ENCODE assay signal across 16 cellular contexts in the genomic region with DNA sequence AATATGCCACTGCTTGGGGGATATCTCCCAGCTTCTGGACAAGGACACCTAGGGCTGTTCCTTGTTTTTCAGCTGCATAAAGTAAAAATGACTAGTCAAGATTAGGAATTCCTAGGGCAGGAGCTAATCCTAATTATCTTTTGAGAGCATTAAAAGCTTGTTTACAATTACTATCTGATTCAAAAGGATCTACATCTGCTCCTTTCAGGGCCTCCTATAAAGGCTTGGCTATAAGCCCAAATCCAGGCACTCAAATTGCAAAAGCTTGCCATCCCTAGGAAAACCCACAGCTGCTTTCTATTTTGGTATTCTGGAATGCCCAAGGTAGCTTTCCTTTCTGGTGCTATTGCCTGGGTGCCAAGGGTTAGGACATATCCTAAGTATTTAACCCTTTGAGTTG.
DNase-seq lines count a peak whose midpoint lies in the region; ATAC-seq and TF ChIP-seq lines count a peak whose summit lies in the region.
"Had no signal": no experiment of that assay in that cellular context is flagged by ENCODE, and none has a peak within 500 bp of the region (broad histone marks: within the 10 kb centered on the region; RNA-seq: fewer than 3 reads in every experiment).

No MANE protein-coding gene starts in this region.

- no peaks in the 10 kb centered on the region for H3K36me3 ChIP-seq in WERI-Rb-1
- H3K36me3 ChIP-seq: gastrocnemius medialis, sigmoid colon had no signal

- no peaks in the 10 kb centered on the region for H3K27me3 ChIP-seq in WERI-Rb-1 (ENCODE audit: insufficient read depth, low read depth, severe bottlenecking)
- H3K27me3 ChIP-seq: gastrocnemius medialis, sigmoid colon had no signal

- no peak for TF ChIP-seq CTCF in WERI-Rb-1 (IDR thresholded peaks at IDR 0.05; ENCODE audit: low read depth, low read length)

- no peak overlapping the region; the same call in 1 of the 2 replicates for H3K27ac ChIP-seq in WERI-Rb-1
- H3K27ac ChIP-seq: gastrocnemius medialis, sigmoid colon had no signal

- ATAC-seq in activated CD4-positive, CD25-positive, alpha-beta regulatory T cell treated with anti-CD3 and anti-CD28 coated beads, Interleukin-2, amount 50 U/mL, for 24 hours = no peak
- ATAC-seq in HG03196 (IDR thresholded peaks at IDR 0.05; ENCODE audit: unreplicated experiment) = no peak
- ATAC-seq: activated CD8-positive, alpha-beta memory T cell treated with anti-CD3 and anti-CD28 coated beads, Interleukin-2, amount 10 ng/mL, durations not matched to agents 7 days and 5 days; gastrocnemius medialis; T-helper 17 cell had no signal

- DNase-seq in DMS 273 (lab: John Stamatoyannopoulos, UW; ENCODE audit: unreplicated experiment) = peak; percentile 94
- peak; percentile 74 for DNase-seq in NCI-H1092 treated with DMSO at 0.1 percent for 48 hours (lab: John Stamatoyannopoulos, UW)
- peak; percentile 69 to 90 for DNase-seq in NCI-H446 (lab: John Stamatoyannopoulos, UW)
- DNase-seq in WERI-Rb-1 = peak; percentile 12
- DNase-seq in NCI-H187 (lab: John Stamatoyannopoulos, UW) = no peak
- no peak for DNase-seq in GM19238 (ENCODE audit: insufficient read length, low spot score)
- DNase-seq: activated CD8-positive, alpha-beta memory T cell treated with anti-CD3 and anti-CD28 coated beads, Interleukin-2, amount 10 ng/mL, durations not matched to agents 7 days and 5 days; activated effector memory CD4-positive, alpha-beta T cell treated with Interleukin-2 at 50 U/mL for 16 hours; CD8-positive, alpha-beta memory T cell; gastrocnemius medialis; GDM1; NK-92 treated with Interleukin-12 subunit alpha and Interleukin-12 subunit beta, amount 100 ng/mL, for 24 hours; sigmoid colon; T-helper 17 cell had no signal

- H3K9me3 ChIP-seq in WERI-Rb-1 (ENCODE audit: severe bottlenecking) = no peaks in the 10 kb centered on the region
- H3K9me3 ChIP-seq: gastrocnemius medialis, sigmoid colon had no signal

- no peak overlapping the region for H3K4me3 ChIP-seq in WERI-Rb-1 (ENCODE audit: low read depth, low read length)
- H3K4me3 ChIP-seq: gastrocnemius medialis, sigmoid colon had no signal

Comparison
In these comparisons a context has a peak if more than half of its experiments do, and no peak if none do; other contexts are left out.
1. DNase-seq: peak in DMS 273 (single experiment), NCI-H1092 treated with DMSO at 0.1 percent for 48 hours (single experiment), NCI-H446 (2 of 2) and WERI-Rb-1 (single experiment); none in NCI-H187 (0 of 2) and GM19238 (single experiment).